18 cellular contexts compared by ENCODE assay signal in genomic region chr18:76708036-76708726, GRCh38.
DNase-seq lines count a peak whose midpoint lies in the region; ATAC-seq and TF ChIP-seq lines count a peak whose summit lies in the region.
"Had no signal": no experiment of that assay in that cellular context is flagged by ENCODE, and none has a peak within 500 bp of the region (broad histone marks: within the 10 kb centered on the region; RNA-seq: fewer than 3 reads in every experiment).

No MANE protein-coding gene starts in this region.

- no peak for TF ChIP-seq RAD21 in IMR-90 (IDR thresholded peaks at IDR 0.05; ENCODE audit: low read length)

- TF ChIP-seq POLR2A in IMR-90 (IDR thresholded peaks at IDR 0.05; ENCODE audit: low read depth, low read length): no peak

- H3K9me3 ChIP-seq in IMR-90 (ENCODE audit: control insufficient read depth, insufficient read depth, low read length): no peaks in the 10 kb centered on the region
- no peaks in the 10 kb centered on the region for H3K9me3 ChIP-seq in CD4-positive, alpha-beta memory T cell (ENCODE audit: control insufficient read depth in 1 of 2, low read length in 2 of 2)
- H3K9me3 ChIP-seq in GM23248 (ENCODE audit: low read depth): no peaks in the 10 kb centered on the region
- H3K9me3 ChIP-seq: HAP-1 had no signal

- CTCF ChIA-PET in IMR-90 (lab: Yijun Ruan, JAX): no interaction called here
- CTCF ChIA-PET in CD4-positive, alpha-beta memory T cell (lab: Charles Lee; ENCODE audit: partially characterized antibody): interaction anchor here (2.0 to 5.3 kb wide), 3 partner anchors 13 to 309 kb away, joined by 13 to 230 read pairs (median 30); no protein-coding TSS in a partner anchor

- no peak overlapping the region for H2BK5ac ChIP-seq in IMR-90 (ENCODE audit: low read depth, low read length, poor library complexity, severe bottlenecking)

- TF ChIP-seq CTCF in IMR-90 (conservative IDR thresholded peaks at IDR 0.05; ENCODE audit: low read depth, low read length) (no peak), mesothelial cell of epicardium (IDR thresholded peaks at IDR 0.05; ENCODE audit: unreplicated experiment) (no peak), type B pancreatic cell (conservative IDR thresholded peaks at IDR 0.05) (no peak)

- intact Hi-C loops in IMR-90 (cut with micrococcal nuclease): loop anchor here (2.0 to 5.0 kb wide), 2 partner anchors 215 to 446 kb away; no protein-coding TSS in a partner anchor
- intact Hi-C loops in CD4-positive, alpha-beta memory T cell (cut with micrococcal nuclease): no loop called here

- H3K9me3 Mint-ChIP-seq in mesothelial cell of epicardium: no peaks in the 10 kb centered on the region
- H3K9me3 Mint-ChIP-seq in type B pancreatic cell: no peaks in the 10 kb centered on the region
- H3K9me3 Mint-ChIP-seq in CD4-positive, alpha-beta memory T cell: no peaks in the 10 kb centered on the region
- no peaks in the 10 kb centered on the region for H3K9me3 Mint-ChIP-seq in stimulated activated memory B cell treated with anti-CD40 and anti-IgM and Interleukin-4, amounts not matched to agents 10 μg/mL and 1 μg/mL and 100 μg/mL, for 72 hours

- H3K27me3 ChIP-seq in IMR-90 (ENCODE audit: control insufficient read depth, insufficient read depth, low read length): no peaks in the 10 kb centered on the region; the same call in 1 of the 2 replicates
- no peaks in the 10 kb centered on the region for H3K27me3 ChIP-seq in CD4-positive, alpha-beta memory T cell (ENCODE audit: insufficient read depth, low read length)
- H3K27me3 ChIP-seq in GM23248 (replicated peaks; ENCODE audit: insufficient read depth): no peaks in the 10 kb centered on the region

- H2BK15ac ChIP-seq in IMR-90 (ENCODE audit: low read depth, low read length): no peak overlapping the region

- no TSS peak for BruUV-seq in IMR-90 (replicated peaks; lab: Mats Ljungman, UMichigan)

- no peaks in the 10 kb centered on the region for H3K4me1 ChIP-seq in IMR-90 (ENCODE audit: control insufficient read depth, insufficient read depth, low read length)
- peaks cover 3% of the 10 kb centered on the region for H3K4me1 ChIP-seq in CD4-positive, alpha-beta memory T cell (ENCODE audit: insufficient read depth, low read length)
- H3K4me1 ChIP-seq in GM23248 (ENCODE audit: insufficient read depth): no peaks in the 10 kb centered on the region
- H3K4me1 ChIP-seq: HAP-1 had no signal

- no peak overlapping the region for H4K8ac ChIP-seq in IMR-90 (ENCODE audit: low read depth in 2 of 2, low read length in 2 of 2)

- peak overlapping the region; percentile 39 for H2AK9ac ChIP-seq in IMR-90 (replicated peaks; ENCODE audit: low read depth, low read length, poor library complexity)

- H2AFZ ChIP-seq in IMR-90 (replicated peaks; ENCODE audit: low read length, poor library complexity) (peak overlapping the region; percentile 39), GM23248 (no peak overlapping the region)

- no peak overlapping the region for H4K91ac ChIP-seq in IMR-90 (ENCODE audit: insufficient read depth, low read depth, low read length)

- H3K9me2 ChIP-seq in GM23248 (ENCODE audit: insufficient read depth): no peaks in the 10 kb centered on the region

- H3K4ac ChIP-seq in IMR-90 (ENCODE audit: low read depth, low read length): no peak overlapping the region

- dilution Hi-C loops in IMR-90 (cut with HindIII; ENCODE audit: low sequenced_read_pairs, unreplicated experiment): no loop called here

- H3K27ac ChIP-seq in IMR-90 (ENCODE audit: insufficient read depth, low read length): no peak overlapping the region
- H3K27ac ChIP-seq in CD4-positive, alpha-beta memory T cell (ENCODE audit: low read depth, low read length): no peak overlapping the region
- no peak overlapping the region for H3K27ac ChIP-seq in GM23248
- H3K27ac ChIP-seq: C4-2B had no signal

- H3K79me2 ChIP-seq in GM23248 (ENCODE audit: insufficient read depth): no peaks in the 10 kb centered on the region

- no peak overlapping the region for H2BK120ac ChIP-seq in IMR-90 (ENCODE audit: low read depth, low read length)

- no peak overlapping the region for H3K56ac ChIP-seq in IMR-90 (ENCODE audit: extremely low read depth, insufficient read depth, low read length)

- H3K4me3 Mint-ChIP-seq in mesothelial cell of epicardium (no peak overlapping the region), type B pancreatic cell (peak overlapping the region; percentile 40)
- no peak overlapping the region for H3K4me3 Mint-ChIP-seq in CD4-positive, alpha-beta memory T cell
- H3K4me3 Mint-ChIP-seq in stimulated activated memory B cell treated with anti-CD40 and anti-IgM and Interleukin-4, amounts not matched to agents 10 μg/mL and 1 μg/mL and 100 μg/mL, for 72 hours: no peak overlapping the region

- H2AK5ac ChIP-seq in IMR-90 (ENCODE audit: low read depth, low read length): peak overlapping the region; percentile 25; the same call in 1 of the 2 replicates

- DNase-seq in NCI-H748 (lab: John Stamatoyannopoulos, UW; ENCODE audit: unreplicated experiment) (peak; percentile 20), NCI-H748 treated with DMSO at 0.1 percent for 48 hours (lab: John Stamatoyannopoulos, UW) (no peak), IMR-90 (no peak), mesothelial cell of epicardium (ENCODE audit: low spot score in 2 of 2, unreplicated experiment in 2 of 2) (no peak), type B pancreatic cell (ENCODE audit: extremely low spot score, unreplicated experiment) (no peak), GM23248 (no peak)
- no peak for DNase-seq in CD4-positive, alpha-beta memory T cell
- DNase-seq: COR-L47, DMS153, Kasumi-1, NCI-H1417, NCI-H1930, NCI-H226, NCI-H774, SHP77 had no signal

- H3K4me2 ChIP-seq in IMR-90 (ENCODE audit: low read depth, low read length): no peak overlapping the region
- H3K4me2 ChIP-seq in GM23248 (ENCODE audit: unreplicated experiment): no peak overlapping the region

- POLR2A ChIA-PET in IMR-90 (lab: Charles Lee; ENCODE audit: unreplicated experiment): no interaction called here
- POLR2A ChIA-PET in CD4-positive, alpha-beta memory T cell (lab: Charles Lee; ENCODE audit: partially characterized antibody): no interaction called here

- H3K18ac ChIP-seq in IMR-90 (ENCODE audit: low read depth, low read length): no peak overlapping the region

- 78% methylated on average over 10 of the region's 29 CpGs; no CpG with 5 or more reads in 1 of the 2 experiments for WGBS in IMR-90 (ENCODE audit: extremely low coverage in 2 of 2, insufficient read length in 1 of 2), 2 experiments
- 87 to 88% methylated on average over 29 of the region's 29 CpGs for WGBS in GM23248 (ENCODE audit: low coverage in 1 of 2, low lambda C conversion rate in 2 of 2, missing lambda C conversion rate in 2 of 2), 2 experiments

- ATAC-seq in IMR-90 (ENCODE audit: low read depth): no peak
- no peak for ATAC-seq in stimulated activated memory B cell treated with anti-CD40 and anti-IgM and Interleukin-4, amounts not matched to agents 10 μg/mL and 1 μg/mL and 100 μg/mL, for 72 hours

- H3K27ac Mint-ChIP-seq in mesothelial cell of epicardium (peak overlapping the region; percentile 94), type B pancreatic cell (peak overlapping the region; percentile 1)
- peak overlapping the region in 1 of 7 donors; percentile 55 for H3K27ac Mint-ChIP-seq in CD4-positive, alpha-beta memory T cell
- H3K27ac Mint-ChIP-seq in stimulated activated memory B cell treated with anti-CD40 and anti-IgM and Interleukin-4, amounts not matched to agents 10 μg/mL and 1 μg/mL and 100 μg/mL, for 72 hours: no peak overlapping the region

- H3K9ac ChIP-seq in IMR-90 (ENCODE audit: low read depth, low read length) (no peak overlapping the region), GM23248 (no peak overlapping the region)

- no peaks in the 10 kb centered on the region for H3F3A ChIP-seq in GM23248 (ENCODE audit: insufficient read depth)

- H2BK20ac ChIP-seq in IMR-90 (ENCODE audit: low read depth, low read length): no peak overlapping the region

- H3K79me1 ChIP-seq in IMR-90 (ENCODE audit: low read depth in 1 of 2, low read length in 2 of 2): no peaks in the 10 kb centered on the region

- H3K27me3 Mint-ChIP-seq in mesothelial cell of epicardium (ENCODE audit: low read depth) (peaks cover under 1% of the 10 kb centered on the region), type B pancreatic cell (no peaks in the 10 kb centered on the region)
- H3K27me3 Mint-ChIP-seq in CD4-positive, alpha-beta memory T cell: peaks cover 1 to 6% of the 10 kb centered on the region in 2 donors
- no peaks in the 10 kb centered on the region for H3K27me3 Mint-ChIP-seq in stimulated activated memory B cell treated with anti-CD40 and anti-IgM and Interleukin-4, amounts not matched to agents 10 μg/mL and 1 μg/mL and 100 μg/mL, for 72 hours

- H3K4me1 Mint-ChIP-seq in mesothelial cell of epicardium (peaks cover 19% of the 10 kb centered on the region), type B pancreatic cell (ENCODE audit: unreplicated experiment) (peaks cover 19% of the 10 kb centered on the region)
- H3K4me1 Mint-ChIP-seq in CD4-positive, alpha-beta memory T cell: peaks cover 0 to 6% (median 3%) of the 10 kb centered on the region in 4 donors
- no peaks in the 10 kb centered on the region for H3K4me1 Mint-ChIP-seq in stimulated activated memory B cell treated with anti-CD40 and anti-IgM and Interleukin-4, amounts not matched to agents 10 μg/mL and 1 μg/mL and 100 μg/mL, for 72 hours

- H3K4me3 ChIP-seq in IMR-90 (ENCODE audit: insufficient read depth, low read depth, low read length) (no peak overlapping the region), GM23248 (no peak overlapping the region)
- no peak overlapping the region for H3K4me3 ChIP-seq in CD4-positive, alpha-beta memory T cell (ENCODE audit: low read length in 2 of 2)
- H3K4me3 ChIP-seq: HAP-1 had no signal

- H4K20me1 ChIP-seq in IMR-90 (ENCODE audit: insufficient read depth, low read length): no peaks in the 10 kb centered on the region
- H4K20me1 ChIP-seq in GM23248 (ENCODE audit: insufficient read depth): no peaks in the 10 kb centered on the region

- H3K14ac ChIP-seq in IMR-90 (replicated peaks; ENCODE audit: low read depth, low read length): no peak overlapping the region

- in situ Hi-C loops in IMR-90 (cut with MboI; ENCODE audit: low sequenced_read_pairs): no loop called here
- in situ Hi-C loops in GM23248 (cut with MboI): no loop called here

- H3K9me1 ChIP-seq in IMR-90 (ENCODE audit: insufficient read depth, low read length): no peaks in the 10 kb centered on the region

- H3K36me3 Mint-ChIP-seq in mesothelial cell of epicardium (no peaks in the 10 kb centered on the region), type B pancreatic cell (no peaks in the 10 kb centered on the region)
- no peaks in the 10 kb centered on the region for H3K36me3 Mint-ChIP-seq in CD4-positive, alpha-beta memory T cell
- no peaks in the 10 kb centered on the region for H3K36me3 Mint-ChIP-seq in stimulated activated memory B cell treated with anti-CD40 and anti-IgM and Interleukin-4, amounts not matched to agents 10 μg/mL and 1 μg/mL and 100 μg/mL, for 72 hours

- H3K36me3 ChIP-seq in IMR-90 (ENCODE audit: control insufficient read depth, insufficient read depth, low read length) (no peaks in the 10 kb centered on the region), GM23248 (ENCODE audit: low read depth) (no peaks in the 10 kb centered on the region)
- no peaks in the 10 kb centered on the region for H3K36me3 ChIP-seq in CD4-positive, alpha-beta memory T cell (ENCODE audit: insufficient read depth, low read length)
- H3K36me3 ChIP-seq: HAP-1 had no signal

- no peak overlapping the region for H4K5ac ChIP-seq in IMR-90 (ENCODE audit: low read depth, low read length)

- H3K23ac ChIP-seq in IMR-90 (ENCODE audit: low read depth, low read length): no peak overlapping the region
